22 cellular contexts compared by ENCODE assay signal in the genomic region with DNA sequence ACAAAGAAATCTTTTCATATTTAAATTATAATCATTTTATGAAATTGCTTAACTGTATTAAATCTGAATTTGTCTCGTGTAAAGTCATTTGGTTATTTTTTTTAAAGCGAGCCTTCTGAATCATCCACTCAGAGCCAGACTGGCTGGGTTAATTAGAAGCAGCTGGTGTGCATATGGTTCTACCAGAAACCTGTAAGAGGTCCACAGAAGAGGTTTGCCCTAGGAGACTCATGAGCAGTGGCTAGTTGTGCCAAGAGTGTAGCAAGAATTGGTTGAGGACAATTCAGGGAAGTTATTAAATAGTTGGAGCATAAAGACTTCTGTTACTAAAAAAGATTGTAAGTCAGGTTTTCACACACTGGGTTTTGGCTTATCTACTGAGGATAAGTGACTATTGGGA.
"Had no signal": no experiment of that assay in that cellular context is flagged by ENCODE, and none has a peak within 500 bp of the region (broad histone marks: within the 10 kb centered on the region; RNA-seq: fewer than 3 reads in every experiment).

No MANE protein-coding gene starts in this region.

- H3K9me3 ChIP-seq: breast epithelium, lower lobe of right lung, sigmoid colon, thoracic aorta, upper lobe of left lung had no signal

- H3K4me3 ChIP-seq: breast epithelium, dorsolateral prefrontal cortex, lower lobe of right lung, neural progenitor cell, sigmoid colon, thoracic aorta, upper lobe of left lung had no signal

- H3K4me1 ChIP-seq: breast epithelium, foreskin keratinocyte, lower lobe of right lung, neural progenitor cell, sigmoid colon, upper lobe of left lung had no signal

- H3K27me3 ChIP-seq: foreskin keratinocyte, neural progenitor cell, sigmoid colon, upper lobe of left lung had no signal

- H3K36me3 ChIP-seq: breast epithelium, lower lobe of right lung, neural progenitor cell, sigmoid colon, thoracic aorta, upper lobe of left lung had no signal

- DNase-seq: activated CD4-positive, alpha-beta memory T cell treated with anti-CD3 and anti-CD28 coated beads, Interleukin-2, amount 10 ng/mL, durations not matched to agents 7 days and 5 days; activated CD4-positive, alpha-beta T cell treated with anti-CD3 and anti-CD28 coated beads for 48 hours; activated gamma-delta T cell; activated naive CD4-positive, alpha-beta T cell treated with anti-CD3 and anti-CD28 coated beads, Interleukin-2, amount 50 U/mL, for 16 hours; activated naive CD8-positive, alpha-beta T cell treated with anti-CD3 and anti-CD28 coated beads, Interleukin-2, amount 50 U/mL, for 24 hours; anterior cingulate cortex; dorsolateral prefrontal cortex; effector memory CD8-positive, alpha-beta T cell; foreskin keratinocyte; kidney; lower lobe of right lung; naive thymus-derived CD8-positive, alpha-beta T cell; retina; sigmoid colon; stimulated activated CD4-positive, alpha-beta T cell treated with anti-CD3 and anti-CD28 coated beads, Interleukin-2, amount 100 ng/mL, for 48 hours; stimulated activated CD8-positive, alpha-beta memory T cell treated with anti-CD3 and anti-CD28 coated beads, Interleukin-4, amount 100 ng/mL, for 48 hours; stimulated activated naive B cell treated with anti-CD40 and anti-IgM and Interleukin-4, amounts not matched to agents 10 μg/mL and 1 μg/mL and 100 μg/mL, for 72 hours; upper lobe of left lung had no signal

- ATAC-seq: activated naive CD8-positive, alpha-beta T cell treated with anti-CD3 and anti-CD28 coated beads, Interleukin-2, amount 50 U/mL, for 24 hours; effector memory CD8-positive, alpha-beta T cell; esophagus mucosa; foreskin keratinocyte; lower lobe of right lung; naive thymus-derived CD8-positive, alpha-beta T cell; stimulated activated naive B cell treated with anti-CD40 and anti-IgM and Interleukin-4, amounts not matched to agents 10 μg/mL and 1 μg/mL and 100 μg/mL, for 72 hours had no signal

- H3K9ac ChIP-seq: neural progenitor cell had no signal
